ENCODE assay signal across 1 cellular context in genomic region chr17:1829579-1830257, GRCh38.
A peak's percentile ranks its signal among the peaks of the same experiment; 100 is the strongest.
TF ChIP-seq lines count a peak whose summit lies in the region.

TSS of gene RPA1 (plus strand) at chr17:1830005. CDS start at chr17:1830094, 89 bp downstream.
TSS of gene SMYD4 (minus strand) at chr17:1829902. CDS start at chr17:1827994, 1,908 bp downstream.

TF ChIP-seq in GM12878, 131 proteins besides CTCF, POLR2A, EP300 and RAD21 (continued from another document and continues in another):
- TF ChIP-seq MYC (IDR thresholded peaks at IDR 0.05; ENCODE audit: insufficient read depth, insufficient read length, insufficient replicate concordance, low read length, severe bottlenecking) (no peak), ELK1 (IDR thresholded peaks at IDR 0.05; ENCODE audit: low read depth, low read length) (0 out of 2 replicates have a peak, but pooled peaks have one; percentile 20), IRF3 (IDR thresholded peaks at IDR 0.05) (peak; percentile 64), RFX5 (IDR thresholded peaks at IDR 0.05; ENCODE audit: low read depth, low read length) (no peak), SMAD1 (IDR thresholded peaks at IDR 0.05; ENCODE audit: low read depth, partially characterized antibody) (no peak), ATF7 (IDR thresholded peaks at IDR 0.05; ENCODE audit: low read depth) (no peak), MTA2 (IDR thresholded peaks at IDR 0.05; ENCODE audit: low read depth) (no peak), NR2C1 (IDR thresholded peaks at IDR 0.05) (no peak), JUNB (IDR thresholded peaks at IDR 0.05) (no peak), E2F4 (IDR thresholded peaks at IDR 0.05; ENCODE audit: low read depth, low read length) (peak; percentile 79), BCL3 (IDR thresholded peaks at IDR 0.05; ENCODE audit: borderline replicate concordance, insufficient read depth, low read depth, low read length, poor library complexity, severe bottlenecking) (no peak), WRNIP1 (IDR thresholded peaks at IDR 0.05; ENCODE audit: borderline replicate concordance, low read depth, low read length) (no peak), BRCA1 (IDR thresholded peaks at IDR 0.05; ENCODE audit: low read depth, low read length) (no peak), EZH2 (IDR thresholded peaks at IDR 0.05; ENCODE audit: borderline replicate concordance, control insufficient read depth, low read depth, low read length) (no peak), SIN3A (IDR thresholded peaks at IDR 0.05; ENCODE audit: low read depth, low read length) (peak; percentile 64; the same call in 1 of the 2 replicates), NR2F1 (conservative IDR thresholded peaks at IDR 0.05) (peak; percentile 58), CBX3 (IDR thresholded peaks at IDR 0.05; ENCODE audit: borderline replicate concordance, low read depth) (no peak), USF1 (IDR thresholded peaks at IDR 0.05; ENCODE audit: borderline replicate concordance, extremely low read length, insufficient read depth, low read depth, low read length) (peak; percentile 99), CBX5 (IDR thresholded peaks at IDR 0.05; ENCODE audit: low read depth) (no peak), ZBTB4 (CRISPR knock-in tag; IDR thresholded peaks at IDR 0.05) (no peak), NRF1 (conservative IDR thresholded peaks at IDR 0.05; ENCODE audit: low read depth, low read length) (peak; percentile 45), TAF1 (IDR thresholded peaks at IDR 0.05; ENCODE audit: borderline replicate concordance, low read depth, low read length) (0 out of 2 replicates have a peak, but pooled peaks have one; percentile 51), KAT2A (conservative IDR thresholded peaks at IDR 0.05; ENCODE audit: control insufficient read depth, low read depth, low read length) (no peak), MLLT1 (IDR thresholded peaks at IDR 0.05) (no peak), ZBED1 (IDR thresholded peaks at IDR 0.05; ENCODE audit: borderline replicate concordance) (no peak), TCF12 (IDR thresholded peaks at IDR 0.05; ENCODE audit: low read depth, low read length) (no peak), CREB1 (IDR thresholded peaks at IDR 0.05; ENCODE audit: low read depth) (0 out of 2 replicates have a peak, but pooled peaks have one; percentile 9), LARP7 (IDR thresholded peaks at IDR 0.05) (peak; percentile 83), FOXM1 (IDR thresholded peaks at IDR 0.05; ENCODE audit: low read depth, low read length) (no peak), ZBTB40 (IDR thresholded peaks at IDR 0.05; ENCODE audit: borderline replicate concordance) (no peak), CBFB (IDR thresholded peaks at IDR 0.05; ENCODE audit: low read depth) (no peak), SMARCA5 (IDR thresholded peaks at IDR 0.05) (peak; percentile 75; the same call in 1 of the 2 replicates), CUX1 (IDR thresholded peaks at IDR 0.05; ENCODE audit: insufficient replicate concordance, low read depth, low read length) (no peak), NKRF (conservative IDR thresholded peaks at IDR 0.05) (peak; percentile 86), PAX5 (IDR thresholded peaks at IDR 0.05; ENCODE audit: borderline replicate concordance, low read depth, low read length) (no peak; the same call in 1 of the 2 replicates)
